In the genomic region with DNA sequence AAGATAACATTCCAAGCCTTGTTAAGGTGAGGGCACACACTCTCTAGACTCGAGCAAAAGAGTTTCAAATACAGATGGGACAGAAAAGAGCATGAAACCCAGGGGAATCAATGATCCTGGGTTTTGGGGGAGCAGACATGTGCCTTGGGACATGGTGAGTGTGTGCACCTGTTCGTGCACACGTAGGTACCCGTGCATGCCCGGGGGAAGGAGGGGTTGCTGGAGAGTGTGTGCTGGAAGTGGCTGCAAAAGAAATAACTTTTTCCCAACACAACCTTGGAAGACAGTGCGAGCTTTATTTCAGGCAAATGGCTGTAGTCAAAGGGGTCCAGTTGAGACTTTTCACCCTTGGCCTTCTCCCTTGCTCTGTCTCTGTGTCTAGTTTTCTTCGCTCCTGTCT, we compare ENCODE assay signal across 4 cellular contexts.
"Had no signal": no experiment of that assay in that cellular context is flagged by ENCODE, and none has a peak within 500 bp of the region (broad histone marks: within the 10 kb centered on the region; RNA-seq: fewer than 3 reads in every experiment).

No MANE protein-coding gene starts in this region.

- H3K27ac ChIP-seq: GM23248 had no signal

- H3K4me3 Mint-ChIP-seq: H9 had no signal

- H3K4me3 ChIP-seq: GM23248 had no signal

- DNase-seq: GM23248, H9, HCEC 1CT, IMR-90 had no signal

- H3K9me3 Mint-ChIP-seq: H9 had no signal
